Comparison of ENCODE assay signal across 1 cellular context in genomic region chr22:29603358-29604191, GRCh38.
TF ChIP-seq lines count a peak whose summit lies in the region.

TSS of gene NF2 (plus strand) at chr22:29603633. CDS start at chr22:29603999, 366 bp downstream.

TF ChIP-seq in HepG2, 621 proteins besides CTCF, POLR2A, EP300 and RAD21 (continued from another document and continues in another):
- TF ChIP-seq, protein P1, sequence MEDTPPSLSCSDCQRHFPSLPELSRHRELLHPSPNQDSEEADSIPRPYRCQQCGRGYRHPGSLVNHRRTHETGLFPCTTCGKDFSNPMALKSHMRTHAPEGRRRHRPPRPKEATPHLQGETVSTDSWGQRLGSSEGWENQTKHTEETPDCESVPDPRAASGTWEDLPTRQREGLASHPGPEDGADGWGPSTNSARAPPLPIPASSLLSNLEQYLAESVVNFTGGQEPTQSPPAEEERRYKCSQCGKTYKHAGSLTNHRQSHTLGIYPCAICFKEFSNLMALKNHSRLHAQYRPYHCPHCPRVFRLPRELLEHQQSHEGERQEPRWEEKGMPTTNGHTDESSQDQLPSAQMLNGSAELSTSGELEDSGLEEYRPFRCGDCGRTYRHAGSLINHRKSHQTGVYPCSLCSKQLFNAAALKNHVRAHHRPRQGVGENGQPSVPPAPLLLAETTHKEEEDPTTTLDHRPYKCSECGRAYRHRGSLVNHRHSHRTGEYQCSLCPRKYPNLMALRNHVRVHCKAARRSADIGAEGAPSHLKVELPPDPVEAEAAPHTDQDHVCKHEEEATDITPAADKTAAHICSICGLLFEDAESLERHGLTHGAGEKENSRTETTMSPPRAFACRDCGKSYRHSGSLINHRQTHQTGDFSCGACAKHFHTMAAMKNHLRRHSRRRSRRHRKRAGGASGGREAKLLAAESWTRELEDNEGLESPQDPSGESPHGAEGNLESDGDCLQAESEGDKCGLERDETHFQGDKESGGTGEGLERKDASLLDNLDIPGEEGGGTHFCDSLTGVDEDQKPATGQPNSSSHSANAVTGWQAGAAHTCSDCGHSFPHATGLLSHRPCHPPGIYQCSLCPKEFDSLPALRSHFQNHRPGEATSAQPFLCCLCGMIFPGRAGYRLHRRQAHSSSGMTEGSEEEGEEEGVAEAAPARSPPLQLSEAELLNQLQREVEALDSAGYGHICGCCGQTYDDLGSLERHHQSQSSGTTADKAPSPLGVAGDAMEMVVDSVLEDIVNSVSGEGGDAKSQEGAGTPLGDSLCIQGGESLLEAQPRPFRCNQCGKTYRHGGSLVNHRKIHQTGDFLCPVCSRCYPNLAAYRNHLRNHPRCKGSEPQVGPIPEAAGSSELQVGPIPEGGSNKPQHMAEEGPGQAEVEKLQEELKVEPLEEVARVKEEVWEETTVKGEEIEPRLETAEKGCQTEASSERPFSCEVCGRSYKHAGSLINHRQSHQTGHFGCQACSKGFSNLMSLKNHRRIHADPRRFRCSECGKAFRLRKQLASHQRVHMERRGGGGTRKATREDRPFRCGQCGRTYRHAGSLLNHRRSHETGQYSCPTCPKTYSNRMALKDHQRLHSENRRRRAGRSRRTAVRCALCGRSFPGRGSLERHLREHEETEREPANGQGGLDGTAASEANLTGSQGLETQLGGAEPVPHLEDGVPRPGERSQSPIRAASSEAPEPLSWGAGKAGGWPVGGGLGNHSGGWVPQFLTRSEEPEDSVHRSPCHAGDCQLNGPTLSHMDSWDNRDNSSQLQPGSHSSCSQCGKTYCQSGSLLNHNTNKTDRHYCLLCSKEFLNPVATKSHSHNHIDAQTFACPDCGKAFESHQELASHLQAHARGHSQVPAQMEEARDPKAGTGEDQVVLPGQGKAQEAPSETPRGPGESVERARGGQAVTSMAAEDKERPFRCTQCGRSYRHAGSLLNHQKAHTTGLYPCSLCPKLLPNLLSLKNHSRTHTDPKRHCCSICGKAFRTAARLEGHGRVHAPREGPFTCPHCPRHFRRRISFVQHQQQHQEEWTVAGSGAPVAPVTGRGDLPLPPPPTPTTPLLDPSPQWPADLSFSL (CRISPR knock-in tag; IDR thresholded peaks at IDR 0.05): no peak
- peak; percentile 17; the same call in 1 of the 2 replicates for TF ChIP-seq CBFB (CRISPR knock-in tag; IDR thresholded peaks at IDR 0.05)
- TF ChIP-seq AKAP8 (CRISPR knock-in tag; IDR thresholded peaks at IDR 0.05): no peak; the same call in 1 of the 2 replicates
- TF ChIP-seq, protein P2, sequence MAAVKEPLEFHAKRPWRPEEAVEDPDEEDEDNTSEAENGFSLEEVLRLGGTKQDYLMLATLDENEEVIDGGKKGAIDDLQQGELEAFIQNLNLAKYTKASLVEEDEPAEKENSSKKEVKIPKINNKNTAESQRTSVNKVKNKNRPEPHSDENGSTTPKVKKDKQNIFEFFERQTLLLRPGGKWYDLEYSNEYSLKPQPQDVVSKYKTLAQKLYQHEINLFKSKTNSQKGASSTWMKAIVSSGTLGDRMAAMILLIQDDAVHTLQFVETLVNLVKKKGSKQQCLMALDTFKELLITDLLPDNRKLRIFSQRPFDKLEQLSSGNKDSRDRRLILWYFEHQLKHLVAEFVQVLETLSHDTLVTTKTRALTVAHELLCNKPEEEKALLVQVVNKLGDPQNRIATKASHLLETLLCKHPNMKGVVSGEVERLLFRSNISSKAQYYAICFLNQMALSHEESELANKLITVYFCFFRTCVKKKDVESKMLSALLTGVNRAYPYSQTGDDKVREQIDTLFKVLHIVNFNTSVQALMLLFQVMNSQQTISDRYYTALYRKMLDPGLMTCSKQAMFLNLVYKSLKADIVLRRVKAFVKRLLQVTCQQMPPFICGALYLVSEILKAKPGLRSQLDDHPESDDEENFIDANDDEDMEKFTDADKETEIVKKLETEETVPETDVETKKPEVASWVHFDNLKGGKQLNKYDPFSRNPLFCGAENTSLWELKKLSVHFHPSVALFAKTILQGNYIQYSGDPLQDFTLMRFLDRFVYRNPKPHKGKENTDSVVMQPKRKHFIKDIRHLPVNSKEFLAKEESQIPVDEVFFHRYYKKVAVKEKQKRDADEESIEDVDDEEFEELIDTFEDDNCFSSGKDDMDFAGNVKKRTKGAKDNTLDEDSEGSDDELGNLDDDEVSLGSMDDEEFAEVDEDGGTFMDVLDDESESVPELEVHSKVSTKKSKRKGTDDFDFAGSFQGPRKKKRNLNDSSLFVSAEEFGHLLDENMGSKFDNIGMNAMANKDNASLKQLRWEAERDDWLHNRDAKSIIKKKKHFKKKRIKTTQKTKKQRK (IDR thresholded peaks at IDR 0.05; ENCODE audit: low read length): peak; percentile 83
- no peak for TF ChIP-seq TEAD3 (CRISPR knock-in tag; optimal IDR thresholded peaks at IDR 0.05; ENCODE audit: borderline replicate concordance)
- peak; percentile 50 for TF ChIP-seq PHF5A (CRISPR knock-in tag; IDR thresholded peaks at IDR 0.05; ENCODE audit: low read depth, unreplicated experiment)
- TF ChIP-seq, protein P3, sequence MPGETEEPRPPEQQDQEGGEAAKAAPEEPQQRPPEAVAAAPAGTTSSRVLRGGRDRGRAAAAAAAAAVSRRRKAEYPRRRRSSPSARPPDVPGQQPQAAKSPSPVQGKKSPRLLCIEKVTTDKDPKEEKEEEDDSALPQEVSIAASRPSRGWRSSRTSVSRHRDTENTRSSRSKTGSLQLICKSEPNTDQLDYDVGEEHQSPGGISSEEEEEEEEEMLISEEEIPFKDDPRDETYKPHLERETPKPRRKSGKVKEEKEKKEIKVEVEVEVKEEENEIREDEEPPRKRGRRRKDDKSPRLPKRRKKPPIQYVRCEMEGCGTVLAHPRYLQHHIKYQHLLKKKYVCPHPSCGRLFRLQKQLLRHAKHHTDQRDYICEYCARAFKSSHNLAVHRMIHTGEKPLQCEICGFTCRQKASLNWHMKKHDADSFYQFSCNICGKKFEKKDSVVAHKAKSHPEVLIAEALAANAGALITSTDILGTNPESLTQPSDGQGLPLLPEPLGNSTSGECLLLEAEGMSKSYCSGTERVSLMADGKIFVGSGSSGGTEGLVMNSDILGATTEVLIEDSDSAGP (CRISPR knock-in tag; IDR thresholded peaks at IDR 0.05; ENCODE audit: borderline replicate concordance): peak; percentile 60; the same call in 1 of the 2 replicates
- no peak for TF ChIP-seq LCORL (IDR thresholded peaks at IDR 0.05)
- peak; percentile 86 for TF ChIP-seq LCORL (CRISPR knock-in tag; IDR thresholded peaks at IDR 0.05)
- TF ChIP-seq, protein P4, sequence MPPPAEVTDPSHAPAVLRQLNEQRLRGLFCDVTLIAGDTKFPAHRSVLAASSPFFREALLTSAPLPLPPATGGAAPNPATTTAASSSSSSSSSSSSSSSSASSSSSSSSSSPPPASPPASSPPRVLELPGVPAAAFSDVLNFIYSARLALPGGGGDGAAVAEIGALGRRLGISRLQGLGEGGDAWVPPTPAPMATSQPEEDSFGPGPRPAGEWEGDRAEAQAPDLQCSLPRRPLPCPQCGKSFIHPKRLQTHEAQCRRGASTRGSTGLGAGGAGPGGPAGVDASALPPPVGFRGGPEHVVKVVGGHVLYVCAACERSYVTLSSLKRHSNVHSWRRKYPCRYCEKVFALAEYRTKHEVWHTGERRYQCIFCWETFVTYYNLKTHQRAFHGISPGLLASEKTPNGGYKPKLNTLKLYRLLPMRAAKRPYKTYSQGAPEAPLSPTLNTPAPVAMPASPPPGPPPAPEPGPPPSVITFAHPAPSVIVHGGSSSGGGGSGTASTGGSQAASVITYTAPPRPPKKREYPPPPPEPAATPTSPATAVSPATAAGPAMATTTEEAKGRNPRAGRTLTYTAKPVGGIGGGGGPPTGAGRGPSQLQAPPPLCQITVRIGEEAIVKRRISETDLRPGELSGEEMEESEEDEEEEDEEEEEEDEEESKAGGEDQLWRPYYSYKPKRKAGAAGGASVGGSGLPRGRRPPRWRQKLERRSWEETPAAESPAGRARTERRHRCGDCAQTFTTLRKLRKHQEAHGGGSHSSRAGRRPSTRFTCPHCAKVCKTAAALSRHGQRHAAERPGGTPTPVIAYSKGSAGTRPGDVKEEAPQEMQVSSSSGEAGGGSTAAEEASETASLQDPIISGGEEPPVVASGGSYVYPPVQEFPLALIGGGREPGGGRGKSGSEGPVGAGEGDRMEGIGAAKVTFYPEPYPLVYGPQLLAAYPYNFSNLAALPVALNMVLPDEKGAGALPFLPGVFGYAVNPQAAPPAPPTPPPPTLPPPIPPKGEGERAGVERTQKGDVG (CRISPR knock-in tag; IDR thresholded peaks at IDR 0.05; ENCODE audit: borderline replicate concordance): 0 out of 2 replicates have a peak, but pooled peaks have one; percentile 35
- no peak for TF ChIP-seq SNRNP70 (IDR thresholded peaks at IDR 0.05; ENCODE audit: low read depth, low read length)
- TF ChIP-seq TRIM24 (CRISPR knock-in tag; IDR thresholded peaks at IDR 0.05): no peak
- TF ChIP-seq MAFG (CRISPR knock-in tag; IDR thresholded peaks at IDR 0.05): no peak
- TF ChIP-seq ZSCAN20 (CRISPR knock-in tag; IDR thresholded peaks at IDR 0.05; ENCODE audit: borderline replicate concordance): 0 out of 2 replicates have a peak, but pooled peaks have one; percentile 68
- TF ChIP-seq, protein P5, sequence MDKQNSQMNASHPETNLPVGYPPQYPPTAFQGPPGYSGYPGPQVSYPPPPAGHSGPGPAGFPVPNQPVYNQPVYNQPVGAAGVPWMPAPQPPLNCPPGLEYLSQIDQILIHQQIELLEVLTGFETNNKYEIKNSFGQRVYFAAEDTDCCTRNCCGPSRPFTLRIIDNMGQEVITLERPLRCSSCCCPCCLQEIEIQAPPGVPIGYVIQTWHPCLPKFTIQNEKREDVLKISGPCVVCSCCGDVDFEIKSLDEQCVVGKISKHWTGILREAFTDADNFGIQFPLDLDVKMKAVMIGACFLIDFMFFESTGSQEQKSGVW (CRISPR knock-in tag; IDR thresholded peaks at IDR 0.05; ENCODE audit: borderline replicate concordance): no peak
- TF ChIP-seq EEA1 (CRISPR knock-in tag; IDR thresholded peaks at IDR 0.05; ENCODE audit: borderline replicate concordance): peak; percentile 84
- peak; percentile 91 for TF ChIP-seq ARHGAP35 (CRISPR knock-in tag; IDR thresholded peaks at IDR 0.05; ENCODE audit: borderline replicate concordance)
- no peak for TF ChIP-seq POGK (CRISPR knock-in tag; conservative IDR thresholded peaks at IDR 0.05)
- TF ChIP-seq, protein P6, sequence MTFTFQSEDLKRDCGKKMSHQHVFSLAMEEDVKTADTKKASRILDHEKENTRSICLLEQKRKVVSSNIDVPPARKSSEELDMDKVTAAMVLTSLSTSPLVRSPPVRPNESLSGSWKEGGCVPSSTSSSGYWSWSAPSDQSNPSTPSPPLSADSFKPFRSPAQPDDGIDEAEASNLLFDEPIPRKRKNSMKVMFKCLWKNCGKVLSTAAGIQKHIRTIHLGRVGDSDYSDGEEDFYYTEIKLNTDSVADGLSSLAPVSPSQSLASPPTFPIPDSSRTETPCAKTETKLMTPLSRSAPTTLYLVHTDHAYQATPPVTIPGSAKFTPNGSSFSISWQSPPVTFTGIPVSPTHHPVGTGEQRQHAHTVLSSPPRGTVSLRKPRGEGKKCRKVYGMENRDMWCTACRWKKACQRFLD (CRISPR knock-in tag; IDR thresholded peaks at IDR 0.05; ENCODE audit: borderline replicate concordance): peak; percentile 71; the same call in 1 of the 2 replicates
- 0 out of 2 replicates have a peak, but pooled peaks have one; percentile 24 for TF ChIP-seq ZNF263 (CRISPR knock-in tag; IDR thresholded peaks at IDR 0.05)
- no peak for TF ChIP-seq NFE2L1 (CRISPR knock-in tag; IDR thresholded peaks at IDR 0.05; ENCODE audit: borderline replicate concordance)
- no peak for TF ChIP-seq ZNF790 (CRISPR knock-in tag; IDR thresholded peaks at IDR 0.05; ENCODE audit: borderline replicate concordance)
- TF ChIP-seq STAT5B (CRISPR knock-in tag; IDR thresholded peaks at IDR 0.05): no peak
- peak; percentile 65; the same call in 1 of the 2 replicates for TF ChIP-seq HES4 (CRISPR knock-in tag; IDR thresholded peaks at IDR 0.05; ENCODE audit: borderline replicate concordance)
- TF ChIP-seq ZBTB44 (CRISPR knock-in tag; IDR thresholded peaks at IDR 0.05): no peak
- no peak; the same call in 1 of the 2 replicates for TF ChIP-seq IKZF5 (CRISPR knock-in tag; IDR thresholded peaks at IDR 0.05)
- no peak for TF ChIP-seq MYNN (CRISPR knock-in tag; IDR thresholded peaks at IDR 0.05; ENCODE audit: low read depth)
- no peak for TF ChIP-seq ZFYVE20 (CRISPR knock-in tag; IDR thresholded peaks at IDR 0.05; ENCODE audit: borderline replicate concordance, low read depth)
- TF ChIP-seq SP2 (CRISPR knock-in tag; IDR thresholded peaks at IDR 0.05): peak; percentile 99
- TF ChIP-seq ZSCAN12 (CRISPR knock-in tag; IDR thresholded peaks at IDR 0.05): peak; percentile 14; the same call in 1 of the 2 replicates
- no peak for TF ChIP-seq ZSCAN22 (CRISPR knock-in tag; IDR thresholded peaks at IDR 0.05)
- TF ChIP-seq ZNF777 (CRISPR knock-in tag; IDR thresholded peaks at IDR 0.05): peak; percentile 100
- TF ChIP-seq FOXC1 (CRISPR knock-in tag; IDR thresholded peaks at IDR 0.05; ENCODE audit: borderline replicate concordance): peak; percentile 86; the same call in 1 of the 2 replicates
- peak; percentile 11; the same call in 1 of the 2 replicates for TF ChIP-seq HNF4A (CRISPR knock-in tag; IDR thresholded peaks at IDR 0.05)
- no peak for TF ChIP-seq KLF11 (CRISPR knock-in tag; IDR thresholded peaks at IDR 0.05)
